Comparison of ENCODE assay signal across 7 cellular contexts in the genomic region with DNA sequence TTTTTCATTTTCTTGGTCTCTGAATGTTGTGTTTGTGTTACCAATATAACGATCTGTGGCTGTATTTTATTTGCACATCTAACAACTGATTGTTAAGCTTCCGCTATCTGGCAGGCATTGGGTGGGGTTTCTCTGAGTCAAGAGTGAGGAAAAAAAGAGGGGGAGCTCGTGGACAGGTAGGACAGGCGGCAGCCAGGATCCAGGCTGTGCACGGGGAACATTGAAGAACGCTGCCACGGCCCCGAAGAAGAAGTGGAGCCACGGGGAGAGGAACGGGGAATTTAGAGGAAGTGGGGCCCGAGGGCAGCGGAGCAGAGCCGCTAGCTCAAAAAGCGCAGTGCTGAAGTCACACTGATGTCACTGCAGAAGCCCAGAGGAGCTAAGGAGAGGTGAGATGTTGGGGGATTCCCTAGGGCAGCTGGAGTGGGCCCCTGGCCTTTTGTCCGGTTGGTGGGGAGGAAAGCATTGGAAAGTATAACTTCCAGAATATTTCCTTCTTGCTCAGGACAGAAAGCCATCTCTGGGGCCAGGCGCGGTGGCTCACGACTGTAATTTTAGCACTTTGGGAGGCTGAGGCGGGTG. TPM values are rescaled to one million over a fixed set of nuclear protein-coding genes. Genes with fewer than 3 reads are reported as not detected.
DNase-seq lines count a peak whose midpoint lies in the region; ATAC-seq and TF ChIP-seq lines count a peak whose summit lies in the region.

No MANE protein-coding gene starts in this region.

- intact Hi-C loops in Panc1 (cut with micrococcal nuclease; ENCODE audit: unreplicated experiment), result no loop called here

- H3K4me1 ChIP-seq in Panc1 (ENCODE audit: control insufficient read depth, insufficient read depth, low read length), result peaks cover 7% of the 10 kb centered on the region

- DNase-seq in Panc1 (ENCODE audit: low read depth, low spot score), result no peak
- DNase-seq in immature natural killer cell, result peak; percentile 65 to 70 (median 66)
- peak in 2 of 3 experiments; percentile 26 to 43 for DNase-seq in stimulated activated CD4-positive, alpha-beta T cell treated with anti-CD3 and anti-CD28 coated beads, TNF-alpha, amount 100 ng/mL, for 4 hours (ENCODE audit: low read depth in 3 of 3)
- DNase-seq in RKO (ENCODE audit: low spot score), result no peak

- H3K27ac ChIP-seq in Panc1 (ENCODE audit: low read length), result peak overlapping the region; percentile 88

- H3K9me3 Mint-ChIP-seq in activated naive CD4-positive, alpha-beta T cell treated with anti-CD3 and anti-CD28 coated beads, Interleukin-2, amount 50 U/mL, for 24 hours, result no peaks in the 10 kb centered on the region
- no peaks in the 10 kb centered on the region for H3K9me3 Mint-ChIP-seq in immature natural killer cell

- no peak for TF ChIP-seq CTCF in Panc1 (IDR thresholded peaks at IDR 0.05)

- peak overlapping the region; percentile 92 for H3K4me3 Mint-ChIP-seq in activated naive CD4-positive, alpha-beta T cell treated with anti-CD3 and anti-CD28 coated beads, Interleukin-2, amount 50 U/mL, for 24 hours
- peak overlapping the region; percentile 91 to 96 (median 94) for H3K4me3 Mint-ChIP-seq in immature natural killer cell

- no TSS peak for BruUV-seq in Panc1 (replicated peaks; lab: Mats Ljungman, UMichigan)

- peak overlapping the region; percentile 85 for H3K27ac Mint-ChIP-seq in activated naive CD4-positive, alpha-beta T cell treated with anti-CD3 and anti-CD28 coated beads, Interleukin-2, amount 50 U/mL, for 24 hours
- H3K27ac Mint-ChIP-seq in immature natural killer cell, result peak overlapping the region; percentile 92 to 98 (median 95)

- H3K36me3 Mint-ChIP-seq in activated naive CD4-positive, alpha-beta T cell treated with anti-CD3 and anti-CD28 coated beads, Interleukin-2, amount 50 U/mL, for 24 hours, result no peaks in the 10 kb centered on the region
- peaks cover 0 to 3% (median 0%) of the 10 kb centered on the region in 3 donors for H3K36me3 Mint-ChIP-seq in immature natural killer cell

- H3K27me3 Mint-ChIP-seq in activated naive CD4-positive, alpha-beta T cell treated with anti-CD3 and anti-CD28 coated beads, Interleukin-2, amount 50 U/mL, for 24 hours, result no peaks in the 10 kb centered on the region
- peaks cover 0 to 19% (median 2%) of the 10 kb centered on the region in 3 donors for H3K27me3 Mint-ChIP-seq in immature natural killer cell (ENCODE audit: low read depth in 3 of 3)

- H3K36me3 ChIP-seq in Panc1 (ENCODE audit: control insufficient read depth, insufficient read depth, low read length), result no peaks in the 10 kb centered on the region

- in situ Hi-C loops in Panc1 (cut with HindIII; ENCODE audit: low pct_unique_long_range_greater_than_20kb, low sequenced_read_pairs), result no loop called here

- peak; percentile 70 for ATAC-seq in GM18909 (IDR thresholded peaks at IDR 0.05; ENCODE audit: poor library complexity, unreplicated experiment)
- peak; percentile 66 for ATAC-seq in HG02981 (IDR thresholded peaks at IDR 0.05; ENCODE audit: unreplicated experiment)
- ATAC-seq in Panc1, result peak; percentile 15; the same call in 1 of the 2 replicates

- H3K4me3 ChIP-seq in Panc1 (ENCODE audit: low read depth in 2 of 2, low read length in 2 of 2), result peak overlapping the region; percentile 41 to 54

- POLR2A ChIA-PET in Panc1 (lab: Charles Lee), result interaction anchor here (0.6 kb wide), 1 partner anchor 276 kb away, joined by 15 read pairs; no protein-coding TSS in a partner anchor

- peaks cover 21% of the 10 kb centered on the region for H3K4me1 Mint-ChIP-seq in activated naive CD4-positive, alpha-beta T cell treated with anti-CD3 and anti-CD28 coated beads, Interleukin-2, amount 50 U/mL, for 24 hours
- H3K4me1 Mint-ChIP-seq in immature natural killer cell, result peaks cover 20 to 34% of the 10 kb centered on the region in 2 donors

- H3K27me3 ChIP-seq in Panc1 (ENCODE audit: control insufficient read depth, insufficient read depth, low read length), result no peaks in the 10 kb centered on the region

- CTCF ChIA-PET in Panc1 (lab: Charles Lee), result interaction anchor here (0.6 to 1.3 kb wide), 11 partner anchors 10 to 374 kb away, joined by 3 to 19 read pairs (median 3); no protein-coding TSS in a partner anchor

- no peaks in the 10 kb centered on the region for H3K9me3 ChIP-seq in Panc1 (ENCODE audit: control insufficient read depth, insufficient read depth, low read depth, low read length)

RNA-seq across cellular contexts. Expression of a gene that starts 20.9 kb away (rescaled TPM):
- total RNA-seq in Panc1 (2021; ENCODE audit: unreplicated experiment), result 29.3 TPM
- polyA plus RNA-seq in Panc1 (2012; ENCODE audit: insufficient read length), result 54.3 TPM
- polyA plus RNA-seq in immature natural killer cell, result 10 to 100 TPM in 1 of 3 donors, 1 to 10 TPM in 2; 9.4 to 15.9 (median 9.9) TPM

Comparison
In these comparisons a context has a peak if more than half of its experiments do, and no peak if none do; other contexts are left out.
1. ATAC-seq: peak in every context shown above with its lines; median percentile 70 in GM18909; 66 in HG02981; 15 in Panc1.
2. DNase-seq: peak in immature natural killer cell (3 of 3) and stimulated activated CD4-positive, alpha-beta T cell treated with anti-CD3 and anti-CD28 coated beads, TNF-alpha, amount 100 ng/mL, for 4 hours (2 of 3); none in Panc1 (single experiment) and RKO (single experiment).